8 cellular contexts compared by ENCODE assay signal in genomic region chr6:158938811-158939254, GRCh38.
DNase-seq lines count a peak whose midpoint lies in the region; ATAC-seq lines count a peak whose summit lies in the region.

No MANE protein-coding gene starts in this region.

- H4K20me1 ChIP-seq in BLaER1 treated with 17β-estradiol and CSF1 and Interleukin-3, amounts not matched to agents 10 nM and 100 nM: no peaks in the 10 kb centered on the region; a peak in 1 of 22 replicates

- no peak for ATAC-seq in GM19324 (IDR thresholded peaks at IDR 0.05; ENCODE audit: low FRiP score, unreplicated experiment)

- H3K23ac ChIP-seq in neuronal stem cell (ENCODE audit: low read depth, low read length, poor library complexity): peak overlapping the region; percentile 66

- no peak overlapping the region for H4K8ac ChIP-seq in neuronal stem cell (ENCODE audit: low read depth, low read length)

- peak overlapping the region; percentile 12 to 64 (median 46); a peak in 17 of 20 replicates for H3K4me3 ChIP-seq in BLaER1 treated with 17β-estradiol and CSF1 and Interleukin-3, amounts not matched to agents 10 nM and 100 nM
- H3K4me3 ChIP-seq in effector memory CD4-positive, alpha-beta T cell (ENCODE audit: insufficient read depth, low read depth, low read length, poor library complexity, severe bottlenecking): peak overlapping the region; percentile 21
- H3K4me3 ChIP-seq in neuronal stem cell (ENCODE audit: low read length in 2 of 2): peak overlapping the region in 1 of 2 donors; percentile 73

- peak overlapping the region; percentile 67 to 98 (median 90) for H3K4me2 ChIP-seq in BLaER1 treated with 17β-estradiol and CSF1 and Interleukin-3, amounts not matched to agents 10 nM and 100 nM
- H3K4me2 ChIP-seq in neuronal stem cell (ENCODE audit: insufficient read depth, low read length, poor library complexity, severe bottlenecking): peak overlapping the region; percentile 68

- no peak overlapping the region for H2BK12ac ChIP-seq in neuronal stem cell (ENCODE audit: low read length)

- H3K4ac ChIP-seq in neuronal stem cell (ENCODE audit: low read length): no peak overlapping the region

- peak; percentile 73 for DNase-seq in NOMO-1 treated with DMSO at 0.1 percent for 48 hours (lab: John Stamatoyannopoulos, UW; ENCODE audit: unreplicated experiment)
- peak in 1 of 3 donors; percentile 8 for DNase-seq in effector memory CD4-positive, alpha-beta T cell
- no peak for DNase-seq in neuronal stem cell (ENCODE audit: low spot score)
- DNase-seq in NCI-H226: no peak
- no peak for DNase-seq in COLO829 (ENCODE audit: low spot score)
- no peak for DNase-seq in occipital lobe (lab: John Stamatoyannopoulos, UW)

- peak overlapping the region; percentile 88 for H2BK15ac ChIP-seq in neuronal stem cell (ENCODE audit: low read length)

- peaks cover 0 to 10% (median 7%) of the 10 kb centered on the region in 11 experiments; a peak in 13 of 22 replicates for H3K9me3 ChIP-seq in BLaER1 treated with 17β-estradiol and CSF1 and Interleukin-3, amounts not matched to agents 10 nM and 100 nM (replicated peaks in 1 of 11)
- H3K9me3 ChIP-seq in effector memory CD4-positive, alpha-beta T cell (ENCODE audit: control insufficient read depth, low read length): no peaks in the 10 kb centered on the region
- H3K9me3 ChIP-seq in neuronal stem cell (replicated peaks in 1 of 2; ENCODE audit: control insufficient read depth in 2 of 2, insufficient read depth in 1 of 2, low read depth in 1 of 2, low read length in 2 of 2): no peaks in the 10 kb centered on the region

- H3K36me3 ChIP-seq in BLaER1 treated with 17β-estradiol and CSF1 and Interleukin-3, amounts not matched to agents 10 nM and 100 nM: no peaks in the 10 kb centered on the region
- H3K36me3 ChIP-seq in effector memory CD4-positive, alpha-beta T cell (ENCODE audit: control insufficient read depth, insufficient read depth, low read length): no peaks in the 10 kb centered on the region
- no peaks in the 10 kb centered on the region for H3K36me3 ChIP-seq in neuronal stem cell (replicated peaks in 1 of 2; ENCODE audit: control insufficient read depth in 2 of 2, insufficient read depth in 2 of 2, low read length in 2 of 2)

- peaks cover 9 to 21% (median 19%) of the 10 kb centered on the region in 10 experiments for H3K4me1 ChIP-seq in BLaER1 treated with 17β-estradiol and CSF1 and Interleukin-3, amounts not matched to agents 10 nM and 100 nM
- no peaks in the 10 kb centered on the region for H3K4me1 ChIP-seq in effector memory CD4-positive, alpha-beta T cell (ENCODE audit: control insufficient read depth, insufficient read depth, low read length, poor library complexity, severe bottlenecking)
- peaks cover 2% of the 10 kb centered on the region in 2 donors for H3K4me1 ChIP-seq in neuronal stem cell (ENCODE audit: control insufficient read depth in 2 of 2, insufficient read depth in 1 of 2, low read depth in 1 of 2, low read length in 2 of 2)

- H3K18ac ChIP-seq in neuronal stem cell (ENCODE audit: low read length): peak overlapping the region; percentile 80

- H2AFZ ChIP-seq in neuronal stem cell (ENCODE audit: low read length): peak overlapping the region; percentile 49

- H4K91ac ChIP-seq in neuronal stem cell (ENCODE audit: low read depth, low read length, poor library complexity): no peak overlapping the region

- H2BK5ac ChIP-seq in neuronal stem cell (ENCODE audit: low read length): no peak overlapping the region

- no peak overlapping the region for H3K27ac ChIP-seq in BLaER1 treated with 17β-estradiol and CSF1 and Interleukin-3, amounts not matched to agents 10 nM and 100 nM
- H3K27ac ChIP-seq in effector memory CD4-positive, alpha-beta T cell (ENCODE audit: insufficient read depth, low read length, poor library complexity, severe bottlenecking): no peak overlapping the region
- no peak overlapping the region for H3K27ac ChIP-seq in neuronal stem cell (replicated peaks; ENCODE audit: low read length)

- no peak overlapping the region for H2AK5ac ChIP-seq in neuronal stem cell (ENCODE audit: low read depth, low read length)

- H3K79me1 ChIP-seq in neuronal stem cell (ENCODE audit: low read depth, low read length): no peaks in the 10 kb centered on the region

- peaks cover 10 to 30% (median 25%) of the 10 kb centered on the region in 11 experiments; a peak in 21 of 22 replicates for H3K27me3 ChIP-seq in BLaER1 treated with 17β-estradiol and CSF1 and Interleukin-3, amounts not matched to agents 10 nM and 100 nM
- no peaks in the 10 kb centered on the region for H3K27me3 ChIP-seq in effector memory CD4-positive, alpha-beta T cell (replicated peaks; ENCODE audit: control insufficient read depth, insufficient read depth, low read length, poor library complexity, severe bottlenecking)
- peaks cover 0 to 7% (median 5%) of the 10 kb centered on the region in 3 experiments for H3K27me3 ChIP-seq in neuronal stem cell (ENCODE audit: control insufficient read depth in 3 of 3, insufficient read depth in 3 of 3, low read depth in 1 of 3, low read length in 3 of 3)

- H3K14ac ChIP-seq in neuronal stem cell (ENCODE audit: low read length): no peak overlapping the region

- peak overlapping the region in 5 of 11 experiments; percentile 9 to 52 (median 26); a peak in 6 of 22 replicates for H3K9ac ChIP-seq in BLaER1 treated with 17β-estradiol and CSF1 and Interleukin-3, amounts not matched to agents 10 nM and 100 nM
- no peak overlapping the region for H3K9ac ChIP-seq in neuronal stem cell (ENCODE audit: low read depth, low read length, poor library complexity)

- no peak overlapping the region for H2BK120ac ChIP-seq in neuronal stem cell (ENCODE audit: low read depth, low read length)

- WGBS in neuronal stem cell (ENCODE audit: extremely low coverage in 2 of 2, insufficient read length in 2 of 2, insufficient replicate concordance in 1 of 2), 2 donors: no CpG with 5 or more reads among the region's 23 CpGs
